In the genomic region with DNA sequence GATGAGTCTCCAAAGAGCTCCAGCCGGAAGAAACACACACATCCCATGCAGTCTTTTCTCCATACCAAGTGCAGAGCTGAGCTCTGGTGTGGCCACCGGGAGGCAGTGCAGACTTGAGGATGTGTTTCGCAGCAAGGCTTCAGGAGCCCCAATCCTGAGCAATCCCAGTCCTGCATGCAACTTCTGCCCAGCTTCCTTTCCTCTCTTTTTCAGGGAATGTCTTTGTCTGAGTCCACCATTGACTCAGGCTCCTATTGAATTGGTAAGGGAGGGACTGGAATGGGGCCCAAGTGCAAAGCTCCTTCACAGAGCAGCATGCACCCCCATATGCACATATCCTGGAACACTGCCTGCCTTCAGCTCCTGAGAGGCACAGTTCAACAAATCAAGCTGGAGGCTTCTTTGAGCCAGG, we compare ENCODE assay signal across 8 cellular contexts. TPM values are rescaled to one million over a fixed set of nuclear protein-coding genes. Genes with fewer than 3 reads are reported as not detected.
DNase-seq lines count a peak whose midpoint lies in the region; ATAC-seq and TF ChIP-seq lines count a peak whose summit lies in the region.

No MANE protein-coding gene starts in this region.

- H3K9ac ChIP-seq in SU-DHL-6 (ENCODE audit: low read length) = no peak overlapping the region

- no peak overlapping the region for H3K4me3 Mint-ChIP-seq in chondrocyte (ENCODE audit: unreplicated experiment)

- no peaks in the 10 kb centered on the region for H3K9me2 ChIP-seq in SU-DHL-6 (replicated peaks; ENCODE audit: insufficient read depth, low read length)

- no peaks in the 10 kb centered on the region for H3K36me3 ChIP-seq in SU-DHL-6 (ENCODE audit: low read length)

- TF ChIP-seq CTCF in SU-DHL-6 (IDR thresholded peaks at IDR 0.05; ENCODE audit: insufficient read depth, low read length, poor library complexity, severe bottlenecking) (peak; percentile 48), chondrocyte (IDR thresholded peaks at IDR 0.05) (peak; percentile 96)

- no peaks in the 10 kb centered on the region for H3K9me3 ChIP-seq in SU-DHL-6 (ENCODE audit: insufficient read depth, low read length)

- no peak overlapping the region for H3K27ac Mint-ChIP-seq in chondrocyte (ENCODE audit: unreplicated experiment)

- H3K4me1 Mint-ChIP-seq in chondrocyte (ENCODE audit: low read depth) = peaks cover 4% of the 10 kb centered on the region

- H3K27ac ChIP-seq in SU-DHL-6 (ENCODE audit: low read depth, low read length) = no peak overlapping the region

- DNase-seq in Right ventricle myocardium inferior (ENCODE audit: missing footprints) = peak; percentile 80
- no peak for DNase-seq in cardiac septum (ENCODE audit: low spot score)
- DNase-seq in NCI-H146 (lab: John Stamatoyannopoulos, UW) = peak; percentile 82
- DNase-seq in chondrocyte (ENCODE audit: low spot score) = no peak
- DNase-seq in left kidney (ENCODE audit: low read depth, low spot score) = peak; percentile 93
- DNase-seq in stimulated activated CD4-positive, alpha-beta T cell treated with anti-CD3 and anti-CD28 coated beads, Interleukin-4, amount 100 ng/mL, for 4 hours = peak; percentile 4 to 12

- H3K27me3 ChIP-seq in SU-DHL-6 (ENCODE audit: low read length) = no peaks in the 10 kb centered on the region

- no peaks in the 10 kb centered on the region for H4K20me1 ChIP-seq in SU-DHL-6 (ENCODE audit: low read depth, low read length)

- intact Hi-C loops in Right ventricle myocardium inferior (cut with DNase I) (loop anchor here (2.0 to 5.0 kb wide), 2 partner anchors 112 to 332 kb away; partner anchors contain the start of gene AHCY), cardiac septum (cut with DNase I) (no loop called here)

- peak; percentile 96 for ATAC-seq in Right ventricle myocardium inferior
- ATAC-seq in GM19455 (IDR thresholded peaks at IDR 0.05; ENCODE audit: unreplicated experiment) = no peak

- H3K79me2 ChIP-seq in SU-DHL-6 (ENCODE audit: insufficient read depth, low read length) = no peaks in the 10 kb centered on the region

- peaks cover 38% of the 10 kb centered on the region for H3K27me3 Mint-ChIP-seq in chondrocyte (ENCODE audit: low read depth)

- H3K4me3 ChIP-seq in SU-DHL-6 (ENCODE audit: insufficient read depth, low read length, poor library complexity, severe bottlenecking) = no peak overlapping the region

- H2AFZ ChIP-seq in SU-DHL-6 (ENCODE audit: low read depth, low read length, severe bottlenecking) = no peak overlapping the region

- H3K9me3 Mint-ChIP-seq in chondrocyte (ENCODE audit: low read depth) = no peaks in the 10 kb centered on the region

- H3K36me3 Mint-ChIP-seq in chondrocyte (ENCODE audit: low read depth) = no peaks in the 10 kb centered on the region

- no peak overlapping the region for H3K4me2 ChIP-seq in SU-DHL-6 (ENCODE audit: low read depth, low read length, poor library complexity, severe bottlenecking)

- H3F3A ChIP-seq in SU-DHL-6 (ENCODE audit: insufficient read depth) = no peaks in the 10 kb centered on the region

RNA-seq across cellular contexts. Expression of gene ASIP, which starts 50.5 kb away (rescaled TPM):
- total RNA-seq in Right ventricle myocardium inferior = 15.0 TPM
- 10.5 TPM for total RNA-seq in cardiac septum
- total RNA-seq in chondrocyte = not detected in 3 replicates

Comparison
In these comparisons a context has a peak if more than half of its experiments do, and no peak if none do; other contexts are left out.
1. DNase-seq: peak in Right ventricle myocardium inferior (single experiment), NCI-H146 (single experiment), left kidney (single experiment) and stimulated activated CD4-positive, alpha-beta T cell treated with anti-CD3 and anti-CD28 coated beads, Interleukin-4, amount 100 ng/mL, for 4 hours (2 of 2); none in cardiac septum (single experiment) and chondrocyte (single experiment).